8 cellular contexts compared by ENCODE assay signal in the genomic region with DNA sequence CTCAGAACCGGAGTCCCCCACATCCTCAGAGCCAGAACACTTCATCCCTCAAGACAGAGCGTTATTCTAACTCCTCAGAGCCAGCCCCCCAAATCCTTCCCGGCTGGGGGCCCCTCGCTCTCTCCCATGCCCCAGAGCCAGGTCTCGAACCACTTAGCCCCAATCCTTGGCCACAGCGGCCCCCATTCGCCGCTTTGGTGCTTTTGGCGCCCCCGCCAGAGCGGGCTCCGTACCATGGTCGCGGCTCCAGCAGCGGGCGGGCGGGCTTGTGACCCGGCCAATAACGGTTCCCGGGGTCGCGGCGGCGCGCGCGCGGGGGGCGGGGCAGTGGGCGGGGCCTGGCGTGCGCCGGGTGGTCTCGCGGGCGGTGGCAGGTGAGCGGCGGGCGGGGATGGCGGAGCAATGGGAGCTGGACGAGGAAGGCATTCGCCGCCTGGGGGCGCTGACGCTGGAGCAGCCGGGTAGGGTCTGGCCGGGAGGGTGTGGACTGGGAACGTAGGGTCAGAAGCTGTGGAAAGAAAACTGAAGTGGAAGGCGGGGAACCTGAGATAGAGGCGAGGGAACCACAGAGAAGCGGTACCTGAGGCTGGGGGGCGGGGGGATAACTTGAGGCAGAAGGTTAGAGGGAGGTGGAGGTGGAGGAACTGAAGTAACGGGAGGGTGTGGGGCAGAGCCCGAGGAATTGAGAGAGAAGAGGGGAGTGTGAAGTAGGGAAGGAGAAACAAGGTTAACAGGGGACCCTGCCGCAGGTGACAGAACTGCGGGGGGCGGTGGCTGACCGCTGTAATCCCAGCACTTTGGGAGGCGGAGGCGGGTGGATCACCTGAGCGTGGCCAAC. TPM values are rescaled to one million over a fixed set of nuclear protein-coding genes. Genes with fewer than 3 reads are reported as not detected.
DNase-seq lines count a peak whose midpoint lies in the region; ATAC-seq and TF ChIP-seq lines count a peak whose summit lies in the region.

A gene (minus strand): TSS at position 270 of the 838 bp plus-strand sequence. CDS start 34 bp downstream, at position 236.
A gene with protein sequence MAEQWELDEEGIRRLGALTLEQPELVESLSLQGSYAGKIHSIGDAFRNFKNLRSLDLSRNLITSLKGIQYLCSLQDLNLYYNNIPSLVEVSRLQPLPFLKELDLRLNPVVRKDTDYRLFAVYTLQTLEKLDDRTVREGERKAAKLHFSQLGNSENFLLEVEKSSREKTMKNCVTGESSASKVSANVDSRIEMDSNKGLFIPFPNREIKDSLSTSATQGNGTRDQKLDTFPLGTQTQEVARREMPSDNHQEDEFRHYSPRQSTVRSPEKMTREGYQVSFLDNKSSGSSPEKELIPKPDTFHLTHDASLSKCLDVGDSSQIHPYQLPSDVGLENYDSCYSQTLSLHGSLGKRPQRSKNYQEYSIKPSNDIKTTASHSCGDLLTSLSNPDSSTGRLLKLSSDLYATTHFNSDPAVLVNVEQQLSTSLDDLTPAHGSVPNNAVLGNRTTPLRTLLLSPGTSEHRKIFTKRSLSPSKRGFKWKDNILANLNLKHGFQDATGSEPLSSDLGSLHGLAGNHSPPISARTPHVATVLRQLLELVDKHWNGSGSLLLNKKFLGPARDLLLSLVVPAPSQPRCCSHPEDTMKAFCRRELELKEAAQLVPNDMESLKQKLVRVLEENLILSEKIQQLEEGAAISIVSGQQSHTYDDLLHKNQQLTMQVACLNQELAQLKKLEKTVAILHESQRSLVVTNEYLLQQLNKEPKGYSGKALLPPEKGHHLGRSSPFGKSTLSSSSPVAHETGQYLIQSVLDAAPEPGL (plus strand): TSS at position 344 of the 838 bp plus-strand sequence. CDS start 48 bp downstream, at position 392.

- peaks cover 3% of the 10 kb centered on the region for H3K36me3 Mint-ChIP-seq in T-helper 17 cell (ENCODE audit: low read depth)

- TF ChIP-seq CTCF in BJ (IDR thresholded peaks at IDR 0.05; ENCODE audit: insufficient read depth, low read depth, low read length) (peak; percentile 57), HL-60 (IDR thresholded peaks at IDR 0.05; ENCODE audit: insufficient read depth, low read length) (no peak), astrocyte of the spinal cord (IDR thresholded peaks at IDR 0.05; ENCODE audit: low read depth, low read length) (peak; percentile 64)

- DNase-seq in BJ (ENCODE audit: low read depth) (no peak), HL-60 (ENCODE audit: low read depth in 1 of 2, low spot score in 1 of 2) (peak in 1 of 2 experiments; percentile 34), T-helper 17 cell (peak; percentile 10 to 16 (median 13)), astrocyte of the spinal cord (ENCODE audit: low read depth, low spot score) (peak; percentile 20), iPS-NIHi11 (ENCODE audit: low spot score) (peak; percentile 100), cortex of kidney (lab: John Stamatoyannopoulos, UW) (no peak)

- no peaks in the 10 kb centered on the region for H3K9me3 ChIP-seq in T-helper 17 cell (ENCODE audit: control insufficient read depth, low read length, poor library complexity, severe bottlenecking)

- peaks cover 33% of the 10 kb centered on the region for H3K27me3 Mint-ChIP-seq in T-helper 17 cell

- peak within 1 kb of the TSS; percentile 89 for H3K4me3 Mint-ChIP-seq in T-helper 17 cell

- H3K27ac ChIP-seq in HL-60 (replicated peaks) (no peak within 1 kb of the TSS), skin epidermis (peak within 1 kb of the TSS in 2 of 21 experiments; percentile 27 to 59)

- H3K27ac Mint-ChIP-seq in T-helper 17 cell, result peak within 1 kb of the TSS; percentile 72

- H3K27me3 ChIP-seq in BJ (ENCODE audit: control insufficient read depth, insufficient read depth, low read length) (peaks cover 9% of the 10 kb centered on the region), HL-60 (ENCODE audit: insufficient read depth, poor library complexity, severe bottlenecking) (peaks cover 23% of the 10 kb centered on the region)

- POLR2A ChIA-PET in BJ (lab: Charles Lee), result interaction anchor here (0.7 kb wide), 1 partner anchor 29 kb away, joined by 3 read pairs; no protein-coding TSS in a partner anchor

- H3K4me1 Mint-ChIP-seq in T-helper 17 cell, result peaks cover 13% of the 10 kb centered on the region

- H3K36me3 ChIP-seq in BJ (ENCODE audit: control insufficient read depth, insufficient read depth, low read length), result no peaks in the 10 kb centered on the region

- CTCF ChIA-PET in BJ (lab: Yijun Ruan, JAX), result interaction anchor here (0.7 to 2.8 kb wide), 12 partner anchors 12 to 153 kb away, joined by 3 to 12 read pairs (median 4); no protein-coding TSS in a partner anchor

- H3K4me3 ChIP-seq in BJ (ENCODE audit: low read depth, low read length) (peak within 1 kb of the TSS; percentile 48), HL-60 (replicated peaks; ENCODE audit: insufficient read depth, low read length) (0 out of 2 replicates have a peak within 1 kb of the TSS, but pooled peaks have one; percentile 4), astrocyte of the spinal cord (ENCODE audit: low read depth, low read length) (peak within 1 kb of the TSS; percentile 53), skin epidermis (peak within 1 kb of the TSS in 6 of 7 experiments; percentile 5 to 40 (median 28))

- in situ Hi-C loops in astrocyte of the spinal cord (cut with HindIII; ENCODE audit: low sequenced_read_pairs), result no loop called here

- peak; percentile 61 for ATAC-seq in T-helper 17 cell
- no peak for ATAC-seq in HG03097 (IDR thresholded peaks at IDR 0.05; ENCODE audit: low FRiP score, unreplicated experiment)

RNA-seq across cellular contexts. Expression of the first gene that starts in this region (rescaled TPM):
- polyA plus RNA-seq in BJ (2011; rRNA removed), result 0.06 TPM in 1 of 2 replicates, not detected in the other
- 0.05 TPM in 1 of 2 replicates, not detected in the other for polyA minus RNA-seq in BJ (2011; rRNA and poly(A)+ RNA removed)
- total RNA-seq in T-helper 17 cell, result not detected

RNA-seq across cellular contexts. Expression of the second gene that starts in this region (rescaled TPM):
- 0.06 TPM in 1 of 2 replicates, not detected in the other for polyA plus RNA-seq in BJ (2011; rRNA removed)
- polyA minus RNA-seq in BJ (2011; rRNA and poly(A)+ RNA removed), result not detected in 2 replicates
- total RNA-seq in T-helper 17 cell, result not detected

Comparison
In these comparisons a context has a peak if more than half of its experiments do, and no peak if none do; other contexts are left out.
1. Peak in DNase-seq and ATAC-seq in T-helper 17 cell; RNA of the genes that start here not detected or under 1 TPM.
2. DNase-seq: peak in astrocyte of the spinal cord (single experiment) and iPS-NIHi11 (single experiment); none in BJ (single experiment) and cortex of kidney (single experiment).
3. Peak in every context shown above with its lines, with median percentiles within 50 percentile points of each other: H3K4me3 ChIP-seq.